1 cellular context compared by ENCODE assay signal in the genomic region with DNA sequence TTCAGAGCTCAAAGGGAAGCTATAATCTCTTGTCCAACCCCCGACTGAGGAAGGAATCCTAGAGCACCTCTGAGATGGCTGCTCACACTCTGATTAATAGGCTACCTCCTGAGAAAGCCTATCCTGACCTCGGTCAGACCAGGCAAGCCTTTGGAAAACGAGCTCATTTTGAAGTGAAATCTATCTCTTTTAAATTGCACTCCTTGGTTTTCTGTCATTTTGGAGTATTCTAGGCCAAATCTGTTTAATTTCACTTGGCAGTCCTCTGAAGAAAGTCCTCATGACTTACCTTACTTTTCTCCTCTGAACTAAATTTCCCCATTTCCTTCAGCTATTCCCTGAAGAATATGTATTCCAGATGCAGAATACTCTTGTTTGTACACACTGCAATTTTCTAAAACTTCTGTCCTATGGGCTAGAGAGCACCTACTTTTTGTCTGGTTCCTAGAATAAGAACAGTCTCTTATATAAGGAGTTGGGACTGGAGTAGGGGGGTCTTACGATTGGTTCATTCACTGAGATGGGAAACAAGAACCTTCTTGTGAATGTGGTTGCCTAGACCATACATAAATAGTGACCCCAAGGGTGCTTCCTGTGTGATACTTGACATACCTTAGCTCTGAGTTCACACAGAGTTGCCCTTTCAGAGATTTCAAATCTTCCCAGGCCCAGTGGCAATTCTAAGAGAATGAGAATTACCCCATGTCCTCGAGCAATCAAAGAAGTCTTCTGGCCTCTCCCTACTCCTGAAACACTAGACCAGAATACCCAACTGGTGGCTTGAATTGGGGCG.
TF ChIP-seq lines count a peak whose summit lies in the region.

No MANE protein-coding gene starts in this region.

TF ChIP-seq in GM12878, 131 proteins besides CTCF, POLR2A, EP300 and RAD21 (continued from another document and continues in another):
- TF ChIP-seq RUNX3 (IDR thresholded peaks at IDR 0.05; ENCODE audit: low read length) = peak; percentile 54; the same call in 1 of the 2 replicates
- TF ChIP-seq ZNF207 (IDR thresholded peaks at IDR 0.05; ENCODE audit: borderline replicate concordance) = no peak
- no peak for TF ChIP-seq GATAD2B (conservative IDR thresholded peaks at IDR 0.05; ENCODE audit: low read depth)
- TF ChIP-seq POLR2AphosphoS5 (IDR thresholded peaks at IDR 0.05; ENCODE audit: low read length) = peak; percentile 79
- peak; percentile 53; the same call in 1 of the 2 replicates for TF ChIP-seq ZBED1 (IDR thresholded peaks at IDR 0.05; ENCODE audit: borderline replicate concordance)
- no peak for TF ChIP-seq CEBPB (IDR thresholded peaks at IDR 0.05; ENCODE audit: borderline replicate concordance in 1 of 2, low read depth in 2 of 2, low read length in 2 of 2)
- no peak for TF ChIP-seq MYC (IDR thresholded peaks at IDR 0.05; ENCODE audit: insufficient read depth, insufficient read length, insufficient replicate concordance, low read length, severe bottlenecking)
- no peak for TF ChIP-seq TARDBP (IDR thresholded peaks at IDR 0.05; ENCODE audit: borderline replicate concordance)
- no peak for TF ChIP-seq YBX1 (IDR thresholded peaks at IDR 0.05)
- TF ChIP-seq, protein P1, sequence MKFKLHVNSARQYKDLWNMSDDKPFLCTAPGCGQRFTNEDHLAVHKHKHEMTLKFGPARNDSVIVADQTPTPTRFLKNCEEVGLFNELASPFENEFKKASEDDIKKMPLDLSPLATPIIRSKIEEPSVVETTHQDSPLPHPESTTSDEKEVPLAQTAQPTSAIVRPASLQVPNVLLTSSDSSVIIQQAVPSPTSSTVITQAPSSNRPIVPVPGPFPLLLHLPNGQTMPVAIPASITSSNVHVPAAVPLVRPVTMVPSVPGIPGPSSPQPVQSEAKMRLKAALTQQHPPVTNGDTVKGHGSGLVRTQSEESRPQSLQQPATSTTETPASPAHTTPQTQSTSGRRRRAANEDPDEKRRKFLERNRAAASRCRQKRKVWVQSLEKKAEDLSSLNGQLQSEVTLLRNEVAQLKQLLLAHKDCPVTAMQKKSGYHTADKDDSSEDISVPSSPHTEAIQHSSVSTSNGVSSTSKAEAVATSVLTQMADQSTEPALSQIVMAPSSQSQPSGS (IDR thresholded peaks at IDR 0.05; ENCODE audit: low read length) = peak; percentile 75
- TF ChIP-seq SREBF1 (IDR thresholded peaks at IDR 0.05; ENCODE audit: low read length) = no peak
- no peak for TF ChIP-seq NR2C2 (IDR thresholded peaks at IDR 0.05; ENCODE audit: borderline replicate concordance, control insufficient read depth, insufficient read length, low read depth)
- TF ChIP-seq, protein P2, sequence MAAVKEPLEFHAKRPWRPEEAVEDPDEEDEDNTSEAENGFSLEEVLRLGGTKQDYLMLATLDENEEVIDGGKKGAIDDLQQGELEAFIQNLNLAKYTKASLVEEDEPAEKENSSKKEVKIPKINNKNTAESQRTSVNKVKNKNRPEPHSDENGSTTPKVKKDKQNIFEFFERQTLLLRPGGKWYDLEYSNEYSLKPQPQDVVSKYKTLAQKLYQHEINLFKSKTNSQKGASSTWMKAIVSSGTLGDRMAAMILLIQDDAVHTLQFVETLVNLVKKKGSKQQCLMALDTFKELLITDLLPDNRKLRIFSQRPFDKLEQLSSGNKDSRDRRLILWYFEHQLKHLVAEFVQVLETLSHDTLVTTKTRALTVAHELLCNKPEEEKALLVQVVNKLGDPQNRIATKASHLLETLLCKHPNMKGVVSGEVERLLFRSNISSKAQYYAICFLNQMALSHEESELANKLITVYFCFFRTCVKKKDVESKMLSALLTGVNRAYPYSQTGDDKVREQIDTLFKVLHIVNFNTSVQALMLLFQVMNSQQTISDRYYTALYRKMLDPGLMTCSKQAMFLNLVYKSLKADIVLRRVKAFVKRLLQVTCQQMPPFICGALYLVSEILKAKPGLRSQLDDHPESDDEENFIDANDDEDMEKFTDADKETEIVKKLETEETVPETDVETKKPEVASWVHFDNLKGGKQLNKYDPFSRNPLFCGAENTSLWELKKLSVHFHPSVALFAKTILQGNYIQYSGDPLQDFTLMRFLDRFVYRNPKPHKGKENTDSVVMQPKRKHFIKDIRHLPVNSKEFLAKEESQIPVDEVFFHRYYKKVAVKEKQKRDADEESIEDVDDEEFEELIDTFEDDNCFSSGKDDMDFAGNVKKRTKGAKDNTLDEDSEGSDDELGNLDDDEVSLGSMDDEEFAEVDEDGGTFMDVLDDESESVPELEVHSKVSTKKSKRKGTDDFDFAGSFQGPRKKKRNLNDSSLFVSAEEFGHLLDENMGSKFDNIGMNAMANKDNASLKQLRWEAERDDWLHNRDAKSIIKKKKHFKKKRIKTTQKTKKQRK (IDR thresholded peaks at IDR 0.05; ENCODE audit: low read depth, low read length) = no peak
- TF ChIP-seq BMI1 (IDR thresholded peaks at IDR 0.05; ENCODE audit: borderline replicate concordance) = no peak
- no peak for TF ChIP-seq BACH1 (IDR thresholded peaks at IDR 0.05; ENCODE audit: borderline replicate concordance)
- TF ChIP-seq, protein P3, sequence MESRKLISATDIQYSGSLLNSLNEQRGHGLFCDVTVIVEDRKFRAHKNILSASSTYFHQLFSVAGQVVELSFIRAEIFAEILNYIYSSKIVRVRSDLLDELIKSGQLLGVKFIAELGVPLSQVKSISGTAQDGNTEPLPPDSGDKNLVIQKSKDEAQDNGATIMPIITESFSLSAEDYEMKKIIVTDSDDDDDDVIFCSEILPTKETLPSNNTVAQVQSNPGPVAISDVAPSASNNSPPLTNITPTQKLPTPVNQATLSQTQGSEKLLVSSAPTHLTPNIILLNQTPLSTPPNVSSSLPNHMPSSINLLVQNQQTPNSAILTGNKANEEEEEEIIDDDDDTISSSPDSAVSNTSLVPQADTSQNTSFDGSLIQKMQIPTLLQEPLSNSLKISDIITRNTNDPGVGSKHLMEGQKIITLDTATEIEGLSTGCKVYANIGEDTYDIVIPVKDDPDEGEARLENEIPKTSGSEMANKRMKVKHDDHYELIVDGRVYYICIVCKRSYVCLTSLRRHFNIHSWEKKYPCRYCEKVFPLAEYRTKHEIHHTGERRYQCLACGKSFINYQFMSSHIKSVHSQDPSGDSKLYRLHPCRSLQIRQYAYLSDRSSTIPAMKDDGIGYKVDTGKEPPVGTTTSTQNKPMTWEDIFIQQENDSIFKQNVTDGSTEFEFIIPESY (IDR thresholded peaks at IDR 0.05) = no peak
- no peak for TF ChIP-seq ZNF384 (IDR thresholded peaks at IDR 0.05; ENCODE audit: borderline replicate concordance, low read depth, low read length)
- TF ChIP-seq FOXM1 (IDR thresholded peaks at IDR 0.05; ENCODE audit: low read depth, low read length) = no peak; the same call in 1 of the 2 replicates
- no peak for TF ChIP-seq IKZF2 (IDR thresholded peaks at IDR 0.05)
- TF ChIP-seq KLF5 (IDR thresholded peaks at IDR 0.05; ENCODE audit: partially characterized antibody) = no peak
- no peak for TF ChIP-seq CREM (IDR thresholded peaks at IDR 0.05; ENCODE audit: low read depth)
- TF ChIP-seq, protein P4, sequence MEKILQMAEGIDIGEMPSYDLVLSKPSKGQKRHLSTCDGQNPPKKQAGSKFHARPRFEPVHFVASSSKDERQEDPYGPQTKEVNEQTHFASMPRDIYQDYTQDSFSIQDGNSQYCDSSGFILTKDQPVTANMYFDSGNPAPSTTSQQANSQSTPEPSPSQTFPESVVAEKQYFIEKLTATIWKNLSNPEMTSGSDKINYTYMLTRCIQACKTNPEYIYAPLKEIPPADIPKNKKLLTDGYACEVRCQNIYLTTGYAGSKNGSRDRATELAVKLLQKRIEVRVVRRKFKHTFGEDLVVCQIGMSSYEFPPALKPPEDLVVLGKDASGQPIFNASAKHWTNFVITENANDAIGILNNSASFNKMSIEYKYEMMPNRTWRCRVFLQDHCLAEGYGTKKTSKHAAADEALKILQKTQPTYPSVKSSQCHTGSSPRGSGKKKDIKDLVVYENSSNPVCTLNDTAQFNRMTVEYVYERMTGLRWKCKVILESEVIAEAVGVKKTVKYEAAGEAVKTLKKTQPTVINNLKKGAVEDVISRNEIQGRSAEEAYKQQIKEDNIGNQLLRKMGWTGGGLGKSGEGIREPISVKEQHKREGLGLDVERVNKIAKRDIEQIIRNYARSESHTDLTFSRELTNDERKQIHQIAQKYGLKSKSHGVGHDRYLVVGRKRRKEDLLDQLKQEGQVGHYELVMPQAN (conservative IDR thresholded peaks at IDR 0.05) = no peak
- TF ChIP-seq MEF2B (IDR thresholded peaks at IDR 0.05; ENCODE audit: partially characterized antibody, poor library complexity, severe bottlenecking) = no peak
- TF ChIP-seq, protein P5, sequence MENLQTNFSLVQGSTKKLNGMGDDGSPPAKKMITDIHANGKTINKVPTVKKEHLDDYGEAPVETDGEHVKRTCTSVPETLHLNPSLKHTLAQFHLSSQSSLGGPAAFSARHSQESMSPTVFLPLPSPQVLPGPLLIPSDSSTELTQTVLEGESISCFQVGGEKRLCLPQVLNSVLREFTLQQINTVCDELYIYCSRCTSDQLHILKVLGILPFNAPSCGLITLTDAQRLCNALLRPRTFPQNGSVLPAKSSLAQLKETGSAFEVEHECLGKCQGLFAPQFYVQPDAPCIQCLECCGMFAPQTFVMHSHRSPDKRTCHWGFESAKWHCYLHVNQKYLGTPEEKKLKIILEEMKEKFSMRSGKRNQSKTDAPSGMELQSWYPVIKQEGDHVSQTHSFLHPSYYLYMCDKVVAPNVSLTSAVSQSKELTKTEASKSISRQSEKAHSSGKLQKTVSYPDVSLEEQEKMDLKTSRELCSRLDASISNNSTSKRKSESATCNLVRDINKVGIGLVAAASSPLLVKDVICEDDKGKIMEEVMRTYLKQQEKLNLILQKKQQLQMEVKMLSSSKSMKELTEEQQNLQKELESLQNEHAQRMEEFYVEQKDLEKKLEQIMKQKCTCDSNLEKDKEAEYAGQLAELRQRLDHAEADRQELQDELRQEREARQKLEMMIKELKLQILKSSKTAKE (IDR thresholded peaks at IDR 0.05; ENCODE audit: low read depth, poor library complexity, severe bottlenecking) = no peak
- no peak for TF ChIP-seq TBL1XR1 (IDR thresholded peaks at IDR 0.05; ENCODE audit: low read depth, low read length)
- TF ChIP-seq PML (IDR thresholded peaks at IDR 0.05; ENCODE audit: low read length) = peak; percentile 93
- TF ChIP-seq, protein P6, sequence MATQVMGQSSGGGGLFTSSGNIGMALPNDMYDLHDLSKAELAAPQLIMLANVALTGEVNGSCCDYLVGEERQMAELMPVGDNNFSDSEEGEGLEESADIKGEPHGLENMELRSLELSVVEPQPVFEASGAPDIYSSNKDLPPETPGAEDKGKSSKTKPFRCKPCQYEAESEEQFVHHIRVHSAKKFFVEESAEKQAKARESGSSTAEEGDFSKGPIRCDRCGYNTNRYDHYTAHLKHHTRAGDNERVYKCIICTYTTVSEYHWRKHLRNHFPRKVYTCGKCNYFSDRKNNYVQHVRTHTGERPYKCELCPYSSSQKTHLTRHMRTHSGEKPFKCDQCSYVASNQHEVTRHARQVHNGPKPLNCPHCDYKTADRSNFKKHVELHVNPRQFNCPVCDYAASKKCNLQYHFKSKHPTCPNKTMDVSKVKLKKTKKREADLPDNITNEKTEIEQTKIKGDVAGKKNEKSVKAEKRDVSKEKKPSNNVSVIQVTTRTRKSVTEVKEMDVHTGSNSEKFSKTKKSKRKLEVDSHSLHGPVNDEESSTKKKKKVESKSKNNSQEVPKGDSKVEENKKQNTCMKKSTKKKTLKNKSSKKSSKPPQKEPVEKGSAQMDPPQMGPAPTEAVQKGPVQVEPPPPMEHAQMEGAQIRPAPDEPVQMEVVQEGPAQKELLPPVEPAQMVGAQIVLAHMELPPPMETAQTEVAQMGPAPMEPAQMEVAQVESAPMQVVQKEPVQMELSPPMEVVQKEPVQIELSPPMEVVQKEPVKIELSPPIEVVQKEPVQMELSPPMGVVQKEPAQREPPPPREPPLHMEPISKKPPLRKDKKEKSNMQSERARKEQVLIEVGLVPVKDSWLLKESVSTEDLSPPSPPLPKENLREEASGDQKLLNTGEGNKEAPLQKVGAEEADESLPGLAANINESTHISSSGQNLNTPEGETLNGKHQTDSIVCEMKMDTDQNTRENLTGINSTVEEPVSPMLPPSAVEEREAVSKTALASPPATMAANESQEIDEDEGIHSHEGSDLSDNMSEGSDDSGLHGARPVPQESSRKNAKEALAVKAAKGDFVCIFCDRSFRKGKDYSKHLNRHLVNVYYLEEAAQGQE (IDR thresholded peaks at IDR 0.05; ENCODE audit: low read depth, low read length) = no peak
- no peak for TF ChIP-seq TCF12 (IDR thresholded peaks at IDR 0.05; ENCODE audit: low read depth, low read length)
- no peak for TF ChIP-seq IKZF1 (conservative IDR thresholded peaks at IDR 0.05)
- TF ChIP-seq, protein P7, sequence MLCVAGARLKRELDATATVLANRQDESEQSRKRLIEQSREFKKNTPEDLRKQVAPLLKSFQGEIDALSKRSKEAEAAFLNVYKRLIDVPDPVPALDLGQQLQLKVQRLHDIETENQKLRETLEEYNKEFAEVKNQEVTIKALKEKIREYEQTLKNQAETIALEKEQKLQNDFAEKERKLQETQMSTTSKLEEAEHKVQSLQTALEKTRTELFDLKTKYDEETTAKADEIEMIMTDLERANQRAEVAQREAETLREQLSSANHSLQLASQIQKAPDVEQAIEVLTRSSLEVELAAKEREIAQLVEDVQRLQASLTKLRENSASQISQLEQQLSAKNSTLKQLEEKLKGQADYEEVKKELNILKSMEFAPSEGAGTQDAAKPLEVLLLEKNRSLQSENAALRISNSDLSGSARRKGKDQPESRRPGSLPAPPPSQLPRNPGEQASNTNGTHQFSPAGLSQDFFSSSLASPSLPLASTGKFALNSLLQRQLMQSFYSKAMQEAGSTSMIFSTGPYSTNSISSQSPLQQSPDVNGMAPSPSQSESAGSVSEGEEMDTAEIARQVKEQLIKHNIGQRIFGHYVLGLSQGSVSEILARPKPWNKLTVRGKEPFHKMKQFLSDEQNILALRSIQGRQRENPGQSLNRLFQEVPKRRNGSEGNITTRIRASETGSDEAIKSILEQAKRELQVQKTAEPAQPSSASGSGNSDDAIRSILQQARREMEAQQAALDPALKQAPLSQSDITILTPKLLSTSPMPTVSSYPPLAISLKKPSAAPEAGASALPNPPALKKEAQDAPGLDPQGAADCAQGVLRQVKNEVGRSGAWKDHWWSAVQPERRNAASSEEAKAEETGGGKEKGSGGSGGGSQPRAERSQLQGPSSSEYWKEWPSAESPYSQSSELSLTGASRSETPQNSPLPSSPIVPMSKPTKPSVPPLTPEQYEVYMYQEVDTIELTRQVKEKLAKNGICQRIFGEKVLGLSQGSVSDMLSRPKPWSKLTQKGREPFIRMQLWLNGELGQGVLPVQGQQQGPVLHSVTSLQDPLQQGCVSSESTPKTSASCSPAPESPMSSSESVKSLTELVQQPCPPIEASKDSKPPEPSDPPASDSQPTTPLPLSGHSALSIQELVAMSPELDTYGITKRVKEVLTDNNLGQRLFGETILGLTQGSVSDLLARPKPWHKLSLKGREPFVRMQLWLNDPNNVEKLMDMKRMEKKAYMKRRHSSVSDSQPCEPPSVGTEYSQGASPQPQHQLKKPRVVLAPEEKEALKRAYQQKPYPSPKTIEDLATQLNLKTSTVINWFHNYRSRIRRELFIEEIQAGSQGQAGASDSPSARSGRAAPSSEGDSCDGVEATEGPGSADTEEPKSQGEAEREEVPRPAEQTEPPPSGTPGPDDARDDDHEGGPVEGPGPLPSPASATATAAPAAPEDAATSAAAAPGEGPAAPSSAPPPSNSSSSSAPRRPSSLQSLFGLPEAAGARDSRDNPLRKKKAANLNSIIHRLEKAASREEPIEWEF (IDR thresholded peaks at IDR 0.05; ENCODE audit: insufficient replicate concordance, low read depth, low read length) = no peak
- TF ChIP-seq EGR1 (IDR thresholded peaks at IDR 0.05; ENCODE audit: borderline replicate concordance in 1 of 2, low read depth in 2 of 2, low read length in 2 of 2) = no peak
